36 cellular contexts compared by ENCODE assay signal in genomic region chr13:111595791-111596190, GRCh38.
"Had no signal": no experiment of that assay in that cellular context is flagged by ENCODE, and none has a peak within 500 bp of the region (broad histone marks: within the 10 kb centered on the region; RNA-seq: fewer than 3 reads in every experiment).

No MANE protein-coding gene starts in this region.

- H3K4me3 ChIP-seq: adrenal gland, body of pancreas, breast epithelium, Peyer's patch had no signal

- FAIRE-seq: astrocyte had no signal

- H3K4me1 Mint-ChIP-seq: activated B cell treated with CpG ODN at 0.5 μM for 24 hours had no signal

- H3K27ac ChIP-seq: adrenal gland, body of pancreas, breast epithelium, Peyer's patch, VCaP had no signal

- H3K9me3 ChIP-seq: adrenal gland, body of pancreas, breast epithelium, Peyer's patch had no signal

- H3K9me3 Mint-ChIP-seq: activated B cell treated with CpG ODN at 0.5 μM for 24 hours; activated naive CD4-positive, alpha-beta T cell treated with anti-CD3 and anti-CD28 coated beads for 36 hours; activated T-cell treated with anti-CD3 and anti-CD28 coated beads, Interleukin-2, amount 50 U/mL, for 4 hours; activated T-helper 1 cell treated with anti-CD3 and anti-CD28 coated beads, Interleukin-12 subunit alpha, Interleukin-12 subunit beta, Interleukin-2, Interleukin-4 antibody, amounts not matched to agents 30 ng/mL and 10 ng/mL and 1 ng/mL, durations not matched to agents 14 hours and 24 hours and 36 hours had no signal

- ATAC-seq: activated naive CD4-positive, alpha-beta T cell treated with anti-CD3 and anti-CD28 coated beads, Interleukin-2, amount 50 U/mL, for 72 hours; activated T-cell treated with anti-CD3 and anti-CD28 coated beads, Interleukin-2, amount 50 U/mL, for 4 hours; body of pancreas; PC-3 had no signal

- DNase-seq: activated B cell treated with CpG ODN at 0.5 μM for 24 hours; activated CD4-positive, alpha-beta memory T cell treated with anti-CD3 and anti-CD28 coated beads for 36 hours; activated CD4-positive, alpha-beta T cell treated with anti-CD3 and anti-CD28 coated beads for 4 hours; activated CD4-positive, alpha-beta T cell treated with anti-CD3 and anti-CD28 coated beads, Interleukin-2, amount 50 U/mL, for 1 hour; activated CD4-positive, CD25-positive, alpha-beta regulatory T cell treated with anti-CD3 and anti-CD28 coated beads, Interleukin-2, amount 50 U/mL, for 72 hours; activated CD8-positive, alpha-beta memory T cell treated with anti-CD3 and anti-CD28 coated beads, Interleukin-2, amount 50 U/mL, for 4 hours; activated gamma-delta T cell treated with Interleukin-2 at 50 U/mL for 16 hours; activated naive CD4-positive, alpha-beta T cell treated with anti-CD3 and anti-CD28 coated beads for 36 hours; activated T-cell treated with anti-CD3 and anti-CD28 coated beads for 4 hours; activated T-cell treated with anti-CD3 and anti-CD28 coated beads, Interleukin-2, amount 50 U/mL, for 4 hours; adrenal gland; body of pancreas; Karpas-422; KBM-7; NCI-H1105; NCI-H1436; NCI-H1694 treated with DMSO at 0.1 percent for 48 hours; NCI-H2029; NCI-H2171; NCI-H510A; NCI-H526; NCI-H748 treated with DMSO at 0.1 percent for 48 hours; NK-92 treated with Interleukin-12 subunit alpha and Interleukin-12 subunit beta, amount 100 ng/mL, for 24 hours; PC-3; Peyer's patch; RPMI8226; SIG-M5; SW 1271; T-helper 1 cell; T-helper 2 cell; T-helper 9 cell had no signal

- H3K27ac Mint-ChIP-seq: activated B cell treated with CpG ODN at 0.5 μM for 24 hours; activated CD4-positive, alpha-beta memory T cell treated with anti-CD3 and anti-CD28 coated beads for 36 hours; activated naive CD4-positive, alpha-beta T cell treated with anti-CD3 and anti-CD28 coated beads for 36 hours; activated naive CD4-positive, alpha-beta T cell treated with anti-CD3 and anti-CD28 coated beads, Interleukin-2, amount 50 U/mL, for 72 hours; activated T-helper 1 cell treated with anti-CD3 and anti-CD28 coated beads, Interleukin-12 subunit alpha, Interleukin-12 subunit beta, Interleukin-2, Interleukin-4 antibody, amounts not matched to agents 30 ng/mL and 10 ng/mL and 1 ng/mL, durations not matched to agents 14 hours and 24 hours and 36 hours had no signal

- H3K4me3 Mint-ChIP-seq: activated B cell treated with CpG ODN at 0.5 μM for 24 hours; activated CD4-positive, alpha-beta memory T cell treated with anti-CD3 and anti-CD28 coated beads for 36 hours; activated naive CD4-positive, alpha-beta T cell treated with anti-CD3 and anti-CD28 coated beads for 36 hours; activated T-cell treated with anti-CD3 and anti-CD28 coated beads, Interleukin-2, amount 50 U/mL, for 4 hours; activated T-helper 1 cell treated with anti-CD3 and anti-CD28 coated beads, Interleukin-12 subunit alpha, Interleukin-12 subunit beta, Interleukin-2, Interleukin-4 antibody, amounts not matched to agents 30 ng/mL and 10 ng/mL and 1 ng/mL, durations not matched to agents 14 hours and 24 hours and 36 hours had no signal

- H3K36me3 Mint-ChIP-seq: activated CD4-positive, alpha-beta memory T cell treated with anti-CD3 and anti-CD28 coated beads for 36 hours; activated naive CD4-positive, alpha-beta T cell treated with anti-CD3 and anti-CD28 coated beads, Interleukin-2, amount 50 U/mL, for 72 hours had no signal

- H3K36me3 ChIP-seq: adrenal gland, breast epithelium, Peyer's patch had no signal

- H3K27me3 ChIP-seq: body of pancreas, Peyer's patch had no signal

- H3K4me1 ChIP-seq: adrenal gland, body of pancreas, breast epithelium, Peyer's patch had no signal

- H3K27me3 Mint-ChIP-seq: activated B cell treated with CpG ODN at 0.5 μM for 24 hours had no signal
